17 cellular contexts compared by ENCODE assay signal in the genomic region with DNA sequence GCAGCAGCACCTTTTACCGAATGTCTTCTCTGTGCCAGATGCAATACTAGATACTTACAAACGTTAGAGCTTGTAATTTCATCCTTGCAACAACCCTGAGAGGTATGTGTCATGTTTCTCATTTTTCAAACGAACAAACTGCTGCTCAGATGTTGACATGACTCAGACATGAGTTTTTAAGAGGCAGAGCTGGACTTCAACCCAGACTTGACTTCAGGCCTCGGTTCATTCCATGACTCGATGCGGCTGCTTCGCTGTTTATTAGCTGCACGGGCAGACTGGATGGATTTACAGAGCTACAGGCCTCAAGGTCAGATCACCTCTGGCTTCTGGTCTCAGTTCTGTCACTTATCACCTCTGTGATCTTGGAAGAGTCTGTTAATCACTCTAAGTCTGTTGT.
DNase-seq lines count a peak whose midpoint lies in the region; TF ChIP-seq lines count a peak whose summit lies in the region.
"Had no signal": no experiment of that assay in that cellular context is flagged by ENCODE, and none has a peak within 500 bp of the region (broad histone marks: within the 10 kb centered on the region; RNA-seq: fewer than 3 reads in every experiment).

No MANE protein-coding gene starts in this region.

- H3K4me1 Mint-ChIP-seq in activated naive CD4-positive, alpha-beta T cell treated with anti-CD3 and anti-CD28 coated beads, Interleukin-2, amount 10 ng/mL, durations not matched to agents 7 days and 5 days, result no peaks in the 10 kb centered on the region
- H3K4me1 Mint-ChIP-seq: activated CD4-positive, alpha-beta T cell treated with anti-CD3 and anti-CD28 coated beads, Interleukin-2, amount 10 ng/mL, durations not matched to agents 7 days and 5 days; activated T-helper 17 cell treated with anti-CD3 and anti-CD28 coated beads, Interleukin-2, amount 50 U/mL, for 72 hours; stimulated activated naive B cell treated with anti-CD40 and anti-IgM and Interleukin-4, amounts not matched to agents 10 μg/mL and 1 μg/mL and 100 μg/mL, for 72 hours had no signal

- 89 to 91% methylated on average over 7 of the region's 8 CpGs for WGBS in mesodermal cell (ENCODE audit: insufficient coverage in 2 of 2), 2 experiments

- DNase-seq in AG08396 (ENCODE audit: low spot score) (peak; percentile 48), LHCN-M2 (ENCODE audit: low read depth) (peak; percentile 96), dedifferentiated amniotic fluid mesenchymal stem cell (ENCODE audit: extremely low spot score) (peak; percentile 39), NCI-H1436 treated with DMSO at 0.1 percent for 48 hours (lab: John Stamatoyannopoulos, UW) (no peak), dorsolateral prefrontal cortex (no peak), BE2C (no peak)
- no peak for DNase-seq in activated naive CD4-positive, alpha-beta T cell treated with anti-CD3 and anti-CD28 coated beads, Interleukin-2, amount 10 ng/mL, durations not matched to agents 7 days and 5 days
- DNase-seq: activated CD4-positive, alpha-beta T cell treated with anti-CD3 and anti-CD28 coated beads, Interleukin-2, amount 10 ng/mL, durations not matched to agents 7 days and 5 days; central memory CD4-positive, alpha-beta T cell; DND-41; kidney; NCI-H2029; stimulated activated CD4-positive, alpha-beta T cell treated with anti-CD3 and anti-CD28 coated beads, Interleukin-1b, Interleukin-23, amount 100 ng/mL, for 48 hours; stimulated activated naive B cell treated with anti-CD40 and anti-IgM and Interleukin-4, amounts not matched to agents 10 μg/mL and 1 μg/mL and 100 μg/mL, for 72 hours had no signal

- H3K27ac Mint-ChIP-seq in activated naive CD4-positive, alpha-beta T cell treated with anti-CD3 and anti-CD28 coated beads, Interleukin-2, amount 10 ng/mL, durations not matched to agents 7 days and 5 days, result no peak overlapping the region
- H3K27ac Mint-ChIP-seq: activated CD4-positive, alpha-beta T cell treated with anti-CD3 and anti-CD28 coated beads, Interleukin-2, amount 10 ng/mL, durations not matched to agents 7 days and 5 days; activated T-helper 17 cell treated with anti-CD3 and anti-CD28 coated beads, Interleukin-2, amount 50 U/mL, for 72 hours; stimulated activated naive B cell treated with anti-CD40 and anti-IgM and Interleukin-4, amounts not matched to agents 10 μg/mL and 1 μg/mL and 100 μg/mL, for 72 hours had no signal

- H3K27me3 Mint-ChIP-seq in activated naive CD4-positive, alpha-beta T cell treated with anti-CD3 and anti-CD28 coated beads, Interleukin-2, amount 10 ng/mL, durations not matched to agents 7 days and 5 days, result peaks cover 14% of the 10 kb centered on the region

- H3K27me3 ChIP-seq in dorsolateral prefrontal cortex (no peaks in the 10 kb centered on the region), BE2C (no peaks in the 10 kb centered on the region)
- H3K27me3 ChIP-seq: neural progenitor cell had no signal

- no peaks in the 10 kb centered on the region for H3K9me3 ChIP-seq in mesodermal cell (ENCODE audit: control insufficient read depth, low read length)
- H3K9me3 ChIP-seq in BE2C, result no peaks in the 10 kb centered on the region

- H3K4me3 Mint-ChIP-seq in activated naive CD4-positive, alpha-beta T cell treated with anti-CD3 and anti-CD28 coated beads, Interleukin-2, amount 10 ng/mL, durations not matched to agents 7 days and 5 days, result no peak overlapping the region
- H3K4me3 Mint-ChIP-seq: activated CD4-positive, alpha-beta T cell treated with anti-CD3 and anti-CD28 coated beads, Interleukin-2, amount 10 ng/mL, durations not matched to agents 7 days and 5 days; activated T-helper 17 cell treated with anti-CD3 and anti-CD28 coated beads, Interleukin-2, amount 50 U/mL, for 72 hours; neural progenitor cell; stimulated activated naive B cell treated with anti-CD40 and anti-IgM and Interleukin-4, amounts not matched to agents 10 μg/mL and 1 μg/mL and 100 μg/mL, for 72 hours had no signal

- TF ChIP-seq CTCF in dorsolateral prefrontal cortex (IDR thresholded peaks at IDR 0.05 in 54 of 56, conservative IDR thresholded peaks at IDR 0.05 in 2 of 56; ENCODE audit: low read depth in 1 of 56, partially characterized antibody in 56 of 56), result no peak
- no peak for TF ChIP-seq CTCF in BE2C (IDR thresholded peaks at IDR 0.05; ENCODE audit: low read depth, low read length)

- no peaks in the 10 kb centered on the region for H3K36me3 ChIP-seq in mesodermal cell (ENCODE audit: control insufficient read depth, insufficient read depth, low read length)
- H3K36me3 ChIP-seq in BE2C, result no peaks in the 10 kb centered on the region
- H3K36me3 ChIP-seq: neural progenitor cell had no signal

- CTCF ChIA-PET in activated naive CD4-positive, alpha-beta T cell treated with anti-CD3 and anti-CD28 coated beads, Interleukin-2, amount 10 ng/mL, durations not matched to agents 7 days and 5 days (lab: Charles Lee), result no interaction called here

- H3K27ac ChIP-seq in mesodermal cell (ENCODE audit: low read depth, low read length, severe bottlenecking) (peak overlapping the region; percentile 24), dorsolateral prefrontal cortex (peak overlapping the region in 6 of 59 donors; percentile 2 to 49 (median 19))
- H3K27ac ChIP-seq: neural progenitor cell had no signal

- H3K4me1 ChIP-seq in mesodermal cell (ENCODE audit: control insufficient read depth, insufficient read depth, low read length, poor library complexity, severe bottlenecking) (peaks cover 9% of the 10 kb centered on the region), BE2C (no peaks in the 10 kb centered on the region)
- H3K4me1 ChIP-seq: neural progenitor cell had no signal

- no peaks in the 10 kb centered on the region for H3K9me3 Mint-ChIP-seq in activated naive CD4-positive, alpha-beta T cell treated with anti-CD3 and anti-CD28 coated beads, Interleukin-2, amount 10 ng/mL, durations not matched to agents 7 days and 5 days

- intact Hi-C loops in dorsolateral prefrontal cortex (cut with DNase I), result no loop called here

- H3K4me3 ChIP-seq in mesodermal cell (ENCODE audit: extremely low read depth, insufficient read depth, low read length, poor library complexity, severe bottlenecking) (no peak overlapping the region), dorsolateral prefrontal cortex (no peak overlapping the region), BE2C (ENCODE audit: low read depth, low read length) (no peak overlapping the region)
- H3K4me3 ChIP-seq: neural progenitor cell had no signal

- no peaks in the 10 kb centered on the region for H3K36me3 Mint-ChIP-seq in activated naive CD4-positive, alpha-beta T cell treated with anti-CD3 and anti-CD28 coated beads, Interleukin-2, amount 10 ng/mL, durations not matched to agents 7 days and 5 days
- H3K36me3 Mint-ChIP-seq: stimulated activated naive B cell treated with anti-CD40 and anti-IgM and Interleukin-4, amounts not matched to agents 10 μg/mL and 1 μg/mL and 100 μg/mL, for 72 hours had no signal

Comparison
In these comparisons a context has a peak if more than half of its experiments do, and no peak if none do; other contexts are left out.
1. DNase-seq: peak in AG08396 (single experiment), LHCN-M2 (single experiment) and dedifferentiated amniotic fluid mesenchymal stem cell (single experiment); none in NCI-H1436 treated with DMSO at 0.1 percent for 48 hours (single experiment), activated naive CD4-positive, alpha-beta T cell treated with anti-CD3 and anti-CD28 coated beads, Interleukin-2, amount 10 ng/mL, durations not matched to agents 7 days and 5 days (single experiment), dorsolateral prefrontal cortex (0 of 10) and BE2C (single experiment).